8 cellular contexts compared by ENCODE assay signal in the genomic region with DNA sequence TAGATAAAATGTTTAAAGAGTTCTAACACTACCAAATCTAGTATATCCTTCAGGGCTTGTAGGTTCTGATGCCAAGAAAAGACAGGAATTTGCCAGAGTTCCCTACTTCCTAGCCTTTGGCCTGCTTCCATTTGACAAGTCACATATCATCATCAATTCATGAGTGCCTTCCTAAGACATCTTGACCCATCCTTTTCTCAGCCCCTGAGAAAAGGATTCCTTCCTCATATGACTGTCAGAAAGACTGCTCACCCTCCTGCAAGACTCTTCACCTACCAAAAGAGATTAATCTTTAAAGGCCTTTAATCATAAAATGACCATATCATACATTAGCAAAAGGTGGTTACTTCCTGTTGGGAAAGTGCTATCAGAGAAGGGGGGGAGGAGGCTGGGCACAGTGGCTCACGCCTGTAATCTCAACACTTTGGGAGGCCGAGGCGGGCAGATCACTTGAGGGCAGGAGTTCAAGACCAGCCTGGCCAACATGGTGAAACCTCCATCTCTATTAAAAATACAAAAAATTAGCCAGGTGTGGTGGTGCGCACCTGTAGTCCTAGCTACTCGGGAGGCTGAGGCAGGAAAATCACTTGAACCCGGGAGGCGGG. TPM values are rescaled to one million over a fixed set of nuclear protein-coding genes. Genes with fewer than 3 reads are reported as not detected.
A peak's percentile ranks its signal among the peaks of the same experiment; 100 is the strongest.
DNase-seq lines count a peak whose midpoint lies in the region; ATAC-seq and TF ChIP-seq lines count a peak whose summit lies in the region.
"Not testable (repeated sequence)": the region's sequence is repeated elsewhere in the genome, so short reads cannot be mapped to it uniquely, and the experiment has no call there.

No MANE protein-coding gene starts in this region.

- H3K9me3 ChIP-seq in T-helper 17 cell (ENCODE audit: control insufficient read depth, low read length, poor library complexity, severe bottlenecking); body of pancreas; smooth muscle cell (replicated peaks; ENCODE audit: low read depth): not testable (repeated sequence)

- H3K4me2 ChIP-seq in GM23338, result not testable (repeated sequence)
- peak overlapping the region; percentile 57 for H3K4me2 ChIP-seq in smooth muscle cell

- peaks cover 10% of the 10 kb centered on the region; the same call in 2 of the 3 replicates for H3K4me1 Mint-ChIP-seq in GM23338
- peaks cover 28% of the 10 kb centered on the region for H3K4me1 Mint-ChIP-seq in T-helper 17 cell
- peaks cover 52 to 65% of the 10 kb centered on the region in 2 donors for H3K4me1 Mint-ChIP-seq in natural killer cell

- WGBS in body of pancreas, 2 donors, result 66 to 73% methylated on average over 7 of the region's 7 CpGs
- WGBS in smooth muscle cell (ENCODE audit: low lambda C conversion rate), result 96% methylated on average over 7 of the region's 7 CpGs

- not testable (repeated sequence) for H3K27me3 ChIP-seq in GM23338 (ENCODE audit: insufficient read depth); body of pancreas; smooth muscle cell (ENCODE audit: low read depth)

- H3K79me2 ChIP-seq in GM23338 (replicated peaks; ENCODE audit: insufficient read depth), result peaks cover 70% of the 10 kb centered on the region
- H3K79me2 ChIP-seq in smooth muscle cell (ENCODE audit: low read depth), result peaks cover 77% of the 10 kb centered on the region

- not testable (repeated sequence) for H3K9ac ChIP-seq in smooth muscle cell (ENCODE audit: low read depth)

- H2AFZ ChIP-seq in GM23338; smooth muscle cell (ENCODE audit: low read depth): not testable (repeated sequence)

- not testable (repeated sequence) for H3K9me3 Mint-ChIP-seq in GM23338, natural killer cell

- intact Hi-C loops in body of pancreas (cut with DNase I); natural killer cell (cut with micrococcal nuclease): not testable (repeated sequence)

- not testable (repeated sequence) for DNase-seq in GM23338 (ENCODE audit: low spot score); T-helper 17 cell; natural killer cell; smooth muscle cell (lab: John Stamatoyannopoulos, UW; ENCODE audit: unreplicated experiment)
- DNase-seq in body of pancreas (peak in 2 of 4 donors; percentile 30 to 34), epithelial cell of esophagus (ENCODE audit: low read depth) (peak; percentile 19), kidney tubule cell (ENCODE audit: low spot score) (peak; percentile 52)

- H3K4me3 Mint-ChIP-seq in GM23338, T-helper 17 cell: not testable (repeated sequence)
- peak overlapping the region; percentile 2 for H3K4me3 Mint-ChIP-seq in natural killer cell

- not testable (repeated sequence) for TF ChIP-seq POLR2A in body of pancreas (IDR thresholded peaks at IDR 0.05)

- H3F3A ChIP-seq in GM23338 (replicated peaks; ENCODE audit: low read depth); smooth muscle cell (ENCODE audit: low read depth): not testable (repeated sequence)

- not testable (repeated sequence) for H3K4me3 ChIP-seq in GM23338; body of pancreas; epithelial cell of esophagus (ENCODE audit: low read length)
- peak overlapping the region; percentile 24 for H3K4me3 ChIP-seq in smooth muscle cell

- TF ChIP-seq CTCF in 22Rv1 (IDR thresholded peaks at IDR 0.05); GM23338 (conservative IDR thresholded peaks at IDR 0.05; ENCODE audit: low read depth in 2 of 2); body of pancreas (IDR thresholded peaks at IDR 0.05); epithelial cell of esophagus (IDR thresholded peaks at IDR 0.05; ENCODE audit: insufficient read depth, low read depth, low read length, missing control alignments); natural killer cell (IDR thresholded peaks at IDR 0.05); smooth muscle cell (IDR thresholded peaks at IDR 0.05; ENCODE audit: borderline replicate concordance, insufficient read depth, poor library complexity, severe bottlenecking): not testable (repeated sequence)

- H3K36me3 ChIP-seq in GM23338 (ENCODE audit: insufficient read depth); body of pancreas (replicated peaks in 1 of 2; ENCODE audit: insufficient read depth in 1 of 2, low read depth in 2 of 2); smooth muscle cell (ENCODE audit: low read depth): not testable (repeated sequence)

- not testable (repeated sequence) for H3K27ac Mint-ChIP-seq in GM23338
- peak overlapping the region; percentile 0 for H3K27ac Mint-ChIP-seq in T-helper 17 cell
- peak overlapping the region; percentile 59 to 77 for H3K27ac Mint-ChIP-seq in natural killer cell

- not testable (repeated sequence) for H3K4me1 ChIP-seq in GM23338 (ENCODE audit: insufficient read depth)
- peaks cover 59% of the 10 kb centered on the region for H3K4me1 ChIP-seq in body of pancreas
- peaks cover 22% of the 10 kb centered on the region for H3K4me1 ChIP-seq in smooth muscle cell (ENCODE audit: low read depth)

- not testable (repeated sequence) for ATAC-seq in GM23338, T-helper 17 cell, body of pancreas, natural killer cell

- H4K20me1 ChIP-seq in GM23338 (replicated peaks; ENCODE audit: insufficient read depth), result not testable (repeated sequence)
- H4K20me1 ChIP-seq in smooth muscle cell (ENCODE audit: low read depth), result peaks cover 44% of the 10 kb centered on the region

- H3K27me3 Mint-ChIP-seq in GM23338 (ENCODE audit: insufficient read depth, low read depth, poor library complexity); T-helper 17 cell; natural killer cell (ENCODE audit: low read depth in 2 of 2): not testable (repeated sequence)

- not testable (repeated sequence) for H3K36me3 Mint-ChIP-seq in GM23338 (ENCODE audit: low read depth); T-helper 17 cell (ENCODE audit: low read depth); natural killer cell

- H3K27ac ChIP-seq in 22Rv1 (peak overlapping the region; percentile 38), GM23338 (ENCODE audit: low read depth) (peak overlapping the region; percentile 40; the same call in 1 of the 2 replicates), body of pancreas (peak overlapping the region; percentile 51 to 97 (median 66)), smooth muscle cell (ENCODE audit: low read depth) (peak overlapping the region; percentile 49)

- not testable (repeated sequence) for H3K9me2 ChIP-seq in GM23338 (ENCODE audit: insufficient read depth)

RNA-seq across cellular contexts. Expression of a gene that starts 3.3 kb away (rescaled TPM):
- 11.5 and 18.2 TPM in 2 replicates for total RNA-seq in GM23338 (2014; rRNA removed; shearing (Covaris generic))
- polyA plus RNA-seq in GM23338 (2016; fragmentation: Nextera tagmentation; extraction: Ambion mirVana) (3.8 and 4.6 TPM in 2 replicates), smooth muscle cell (11.9 and 12.2 TPM in 2 replicates)
- total RNA-seq in T-helper 17 cell (10 to 100 TPM; 11.2 to 12.2 TPM), body of pancreas (10 to 100 TPM; 25.7 to 34.0 TPM), natural killer cell (10 to 100 TPM; 18.7 to 23.1 (median 19.2) TPM), smooth muscle cell (58.2 and 59.6 TPM in 2 replicates)
